Comparison of ENCODE assay signal across 23 cellular contexts in the genomic region with DNA sequence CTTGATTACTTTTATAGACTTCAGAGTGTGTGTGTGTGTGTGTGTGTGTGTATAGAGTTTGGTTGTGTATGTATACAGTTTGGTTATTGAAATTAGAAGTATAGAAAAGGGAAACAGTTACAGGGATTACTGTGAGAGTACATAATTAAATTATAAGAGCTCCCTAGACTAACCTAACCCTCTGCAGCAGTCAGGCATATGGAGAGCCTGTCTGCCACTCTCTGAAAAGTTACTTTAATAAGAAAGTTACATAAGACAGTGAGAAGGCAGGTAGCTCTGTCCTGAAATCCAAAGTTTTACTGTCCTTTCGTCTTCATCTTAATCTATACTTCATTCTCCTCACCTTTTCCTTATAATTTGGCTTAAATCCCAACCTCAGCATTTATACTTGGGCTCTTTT.
"Had no signal": no experiment of that assay in that cellular context is flagged by ENCODE, and none has a peak within 500 bp of the region (broad histone marks: within the 10 kb centered on the region; RNA-seq: fewer than 3 reads in every experiment).

No MANE protein-coding gene starts in this region.

- H3K9me3 ChIP-seq: colonic mucosa, left ventricle myocardium inferior, psoas muscle, sigmoid colon, stomach, thoracic aorta, transverse colon had no signal

- H3K36me3 ChIP-seq: colonic mucosa, thoracic aorta had no signal

- H3K9me3 Mint-ChIP-seq: endodermal cell, nephron progenitor cell had no signal

- ATAC-seq: foreskin keratinocyte, left cardiac atrium, psoas muscle had no signal

- H3K27me3 ChIP-seq: colonic mucosa, foreskin keratinocyte, sigmoid colon, stomach, transverse colon had no signal

- H3K4me3 ChIP-seq: colonic mucosa, left ventricle myocardium inferior, lung, psoas muscle, sigmoid colon, skin epidermis, stomach, thoracic aorta, transverse colon had no signal

- H3K27ac Mint-ChIP-seq: endodermal cell, nephron progenitor cell had no signal

- H3K4me1 Mint-ChIP-seq: endodermal cell, nephron progenitor cell had no signal

- H3K27ac ChIP-seq: colonic mucosa, foreskin keratinocyte, left ventricle myocardium inferior, parathyroid adenoma, psoas muscle, sigmoid colon, skin epidermis, stomach, thoracic aorta, transverse colon had no signal

- H3K4me3 Mint-ChIP-seq: endodermal cell, nephron progenitor cell had no signal

- DNase-seq: colonic mucosa; dermis blood vessel endothelial cell; endodermal cell; erythroblast; foreskin keratinocyte; kidney; left cardiac atrium; left ventricle myocardium inferior; mesenchymal stem cell; midbrain; nephron progenitor cell; psoas muscle; sigmoid colon; stimulated activated CD4-positive, alpha-beta T cell treated with anti-CD3 and anti-CD28 coated beads, Interleukin-2, amount 100 ng/mL, for 24 hours; stimulated activated CD4-positive, alpha-beta T cell treated with anti-CD3 and anti-CD28 coated beads, Interleukin-4, amount 100 ng/mL, for 4 hours; stimulated activated naive CD4-positive, alpha-beta T cell; stomach; substantia nigra; transverse colon had no signal

- H3K4me1 ChIP-seq: colonic mucosa, foreskin keratinocyte, parathyroid adenoma, transverse colon had no signal
